Comparison of ENCODE assay signal across 30 cellular contexts in genomic region chr3:107822308-107822707, GRCh38.
"Had no signal": no experiment of that assay in that cellular context is flagged by ENCODE, and none has a peak within 500 bp of the region (broad histone marks: within the 10 kb centered on the region; RNA-seq: fewer than 3 reads in every experiment).

No MANE protein-coding gene starts in this region.

- H3K9me3 Mint-ChIP-seq: activated naive CD8-positive, alpha-beta T cell treated with anti-CD3 and anti-CD28 coated beads for 36 hours; stimulated activated effector memory CD8-positive, alpha-beta T cell treated with anti-CD3 and anti-CD28 coated beads, Interleukin-12 subunit alpha, Interleukin-12 subunit beta, amount 100 ng/mL, for 72 hours; stimulated activated naive CD8-positive, alpha-beta T cell treated with anti-CD3 and anti-CD28 coated beads, Interleukin-15, Interleukin-2, amounts not matched to agents 100 ng/mL and 50 ng/mL, for 24 hours had no signal

- H3K9me3 ChIP-seq: adrenal gland, gastroesophageal sphincter, ovary, prostate gland, sigmoid colon, thoracic aorta had no signal

- H3K4me3 Mint-ChIP-seq: activated B cell treated with CpG ODN at 0.5 μM for 24 hours; activated CD4-positive, alpha-beta T cell treated with anti-CD3 and anti-CD28 coated beads for 36 hours; activated CD8-positive, alpha-beta memory T cell treated with anti-CD3 and anti-CD28 coated beads, Interleukin-2, amount 10 ng/mL, durations not matched to agents 7 days and 5 days; activated CD8-positive, alpha-beta T cell treated with anti-CD3 and anti-CD28 coated beads, Interleukin-2, amount 10 ng/mL, durations not matched to agents 7 days and 5 days; activated naive CD8-positive, alpha-beta T cell treated with anti-CD3 and anti-CD28 coated beads for 36 hours; brain; naive thymus-derived CD4-positive, alpha-beta T cell; stimulated activated effector memory CD8-positive, alpha-beta T cell treated with anti-CD3 and anti-CD28 coated beads, Interleukin-12 subunit alpha, Interleukin-12 subunit beta, amount 100 ng/mL, for 72 hours; stimulated activated naive CD8-positive, alpha-beta T cell treated with anti-CD3 and anti-CD28 coated beads, Interleukin-15, Interleukin-2, amounts not matched to agents 100 ng/mL and 50 ng/mL, for 24 hours; T-helper 17 cell had no signal

- H3K27ac ChIP-seq: adrenal gland, coronary artery, dorsolateral prefrontal cortex, gastroesophageal sphincter, ovary, prostate gland, sigmoid colon, thoracic aorta had no signal

- H3K27me3 ChIP-seq: adrenal gland, dorsolateral prefrontal cortex, ovary, sigmoid colon had no signal

- H3K4me1 Mint-ChIP-seq: activated B cell treated with CpG ODN at 0.5 μM for 24 hours; activated CD4-positive, alpha-beta T cell treated with anti-CD3 and anti-CD28 coated beads for 36 hours; activated CD8-positive, alpha-beta memory T cell treated with anti-CD3 and anti-CD28 coated beads, Interleukin-2, amount 10 ng/mL, durations not matched to agents 7 days and 5 days; activated naive CD8-positive, alpha-beta T cell treated with anti-CD3 and anti-CD28 coated beads for 36 hours; naive thymus-derived CD4-positive, alpha-beta T cell; stimulated activated effector memory CD8-positive, alpha-beta T cell treated with anti-CD3 and anti-CD28 coated beads, Interleukin-12 subunit alpha, Interleukin-12 subunit beta, amount 100 ng/mL, for 72 hours; T-helper 17 cell had no signal

- H3K36me3 Mint-ChIP-seq: activated CD8-positive, alpha-beta memory T cell treated with anti-CD3 and anti-CD28 coated beads, Interleukin-2, amount 10 ng/mL, durations not matched to agents 7 days and 5 days; activated naive CD8-positive, alpha-beta T cell treated with anti-CD3 and anti-CD28 coated beads for 36 hours; brain; naive thymus-derived CD4-positive, alpha-beta T cell; stimulated activated effector memory CD8-positive, alpha-beta T cell treated with anti-CD3 and anti-CD28 coated beads, Interleukin-12 subunit alpha, Interleukin-12 subunit beta, amount 100 ng/mL, for 72 hours had no signal

- H3K4me3 ChIP-seq: adrenal gland, coronary artery, dorsolateral prefrontal cortex, gastroesophageal sphincter, ovary, prostate gland, sigmoid colon, thoracic aorta had no signal

- H3K36me3 ChIP-seq: adrenal gland, gastroesophageal sphincter, ovary, prostate gland, sigmoid colon, thoracic aorta had no signal

- H3K27ac Mint-ChIP-seq: activated B cell treated with CpG ODN at 0.5 μM for 24 hours; activated CD4-positive, alpha-beta T cell treated with anti-CD3 and anti-CD28 coated beads for 36 hours; activated CD8-positive, alpha-beta memory T cell treated with anti-CD3 and anti-CD28 coated beads, Interleukin-2, amount 10 ng/mL, durations not matched to agents 7 days and 5 days; activated CD8-positive, alpha-beta T cell treated with anti-CD3 and anti-CD28 coated beads, Interleukin-2, amount 10 ng/mL, durations not matched to agents 7 days and 5 days; activated naive CD8-positive, alpha-beta T cell treated with anti-CD3 and anti-CD28 coated beads for 36 hours; brain; naive thymus-derived CD4-positive, alpha-beta T cell; stimulated activated effector memory CD8-positive, alpha-beta T cell treated with anti-CD3 and anti-CD28 coated beads, Interleukin-12 subunit alpha, Interleukin-12 subunit beta, amount 100 ng/mL, for 72 hours; stimulated activated naive CD8-positive, alpha-beta T cell treated with anti-CD3 and anti-CD28 coated beads, Interleukin-15, Interleukin-2, amounts not matched to agents 100 ng/mL and 50 ng/mL, for 24 hours; T-helper 17 cell had no signal

- DNase-seq: activated B cell treated with CpG ODN at 0.5 μM for 24 hours; activated CD4-positive, alpha-beta T cell treated with anti-CD3 and anti-CD28 coated beads for 36 hours; activated CD8-positive, alpha-beta memory T cell treated with anti-CD3 and anti-CD28 coated beads, Interleukin-2, amount 10 ng/mL, durations not matched to agents 7 days and 5 days; activated CD8-positive, alpha-beta T cell treated with anti-CD3 and anti-CD28 coated beads, Interleukin-2, amount 10 ng/mL, durations not matched to agents 7 days and 5 days; activated naive CD4-positive, alpha-beta T cell treated with Interleukin-2 at 50 U/mL for 16 hours; activated naive CD8-positive, alpha-beta T cell treated with anti-CD3 and anti-CD28 coated beads for 36 hours; activated T-cell treated with anti-CD3 and anti-CD28 coated beads, Interleukin-2, amount 50 U/mL, for 48 hours; adrenal gland; aorta; dorsolateral prefrontal cortex; effector memory CD4-positive, alpha-beta T cell; head of caudate nucleus; hippocampal formation; left cardiac atrium; midbrain; naive thymus-derived CD4-positive, alpha-beta T cell; ovary; retina; sigmoid colon; small intestine; stimulated activated CD4-positive, alpha-beta T cell treated with anti-CD3 and anti-CD28 coated beads, Interleukin-4, amount 100 ng/mL, for 24 hours; T-helper 17 cell; T1000 had no signal
